29 cellular contexts compared by ENCODE assay signal in the genomic region with DNA sequence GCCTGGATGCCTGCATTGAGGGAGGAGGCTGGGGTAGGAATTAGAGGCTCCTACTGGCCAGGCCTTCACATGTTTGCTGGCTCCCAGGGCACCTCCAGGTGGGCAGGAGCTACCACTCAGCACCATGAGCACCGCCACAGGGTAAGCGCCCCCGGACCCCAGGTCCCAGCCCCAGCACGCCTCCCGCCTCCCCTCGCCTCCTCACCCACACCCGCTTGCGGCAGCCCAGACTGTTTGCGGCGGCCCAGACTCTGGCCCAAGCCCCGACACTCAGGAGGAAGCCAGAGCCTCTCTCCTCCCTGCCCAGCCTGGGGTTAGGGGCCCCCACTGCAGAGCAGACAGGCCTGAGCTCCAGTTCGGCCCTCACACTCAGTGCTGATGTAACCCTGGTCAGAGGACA. TPM values are rescaled to one million over a fixed set of nuclear protein-coding genes. Genes with fewer than 3 reads are reported as not detected.
DNase-seq lines count a peak whose midpoint lies in the region; FAIRE-seq and TF ChIP-seq lines count a peak whose summit lies in the region.
"Had no signal": no experiment of that assay in that cellular context is flagged by ENCODE, and none has a peak within 500 bp of the region (broad histone marks: within the 10 kb centered on the region; RNA-seq: fewer than 3 reads in every experiment).

No MANE protein-coding gene starts in this region.

- no peak overlapping the region for H2AFZ ChIP-seq in keratinocyte (ENCODE audit: control insufficient read depth, low read length)

- H3K36me3 ChIP-seq in H7 (replicated peaks; ENCODE audit: control insufficient read depth, insufficient read depth, low read length), result no peaks in the 10 kb centered on the region
- peaks cover 0 to 3% of the 10 kb centered on the region in 2 experiments for H3K36me3 ChIP-seq in keratinocyte (ENCODE audit: control insufficient read depth in 2 of 2, extremely low read depth in 1 of 2, insufficient read depth in 2 of 2, low read length in 2 of 2)
- H3K36me3 ChIP-seq: BLaER1 treated with 17β-estradiol and CSF1 and Interleukin-3, amounts not matched to agents 10 nM and 100 nM; lower lobe of right lung; right atrium auricular region; SJCRH30; upper lobe of right lung had no signal

- POLR2A ChIA-PET in MCF 10A (lab: Yijun Ruan, JAX), result interaction anchor here (0.7 to 2.5 kb wide), 3 partner anchors 14 to 40 kb away, joined by 3 to 11 read pairs (median 6); partner anchors contain the start of gene RDH13

- peaks cover 23% of the 10 kb centered on the region for H3K4me1 ChIP-seq in keratinocyte (ENCODE audit: control insufficient read depth, extremely low read depth, insufficient read depth, low read length)

- H3K9me1 ChIP-seq in keratinocyte (ENCODE audit: control insufficient read depth, extremely low read depth, insufficient read depth, low read length), result no peaks in the 10 kb centered on the region

- peak overlapping the region; percentile 51 for H3K4me2 ChIP-seq in keratinocyte (ENCODE audit: control insufficient read depth, extremely low read depth, insufficient read depth, low read depth, low read length)

- peaks cover 5% of the 10 kb centered on the region for H3K9me3 Mint-ChIP-seq in MCF 10A (ENCODE audit: unreplicated experiment)
- peaks cover 5% of the 10 kb centered on the region for H3K9me3 Mint-ChIP-seq in activated naive CD4-positive, alpha-beta T cell treated with anti-CD3 and anti-CD28 coated beads, Interleukin-2, amount 10 ng/mL, durations not matched to agents 7 days and 5 days
- H3K9me3 Mint-ChIP-seq: activated naive CD4-positive, alpha-beta T cell treated with anti-CD3 and anti-CD28 coated beads, Interleukin-2, amount 50 U/mL, for 24 hours had no signal

- H3K27me3 Mint-ChIP-seq in MCF 10A (ENCODE audit: insufficient read depth, unreplicated experiment), result no peaks in the 10 kb centered on the region
- peaks cover 79% of the 10 kb centered on the region for H3K27me3 Mint-ChIP-seq in activated naive CD4-positive, alpha-beta T cell treated with anti-CD3 and anti-CD28 coated beads, Interleukin-2, amount 10 ng/mL, durations not matched to agents 7 days and 5 days

- H3K4me3 ChIP-seq in H7 (ENCODE audit: insufficient read depth, low read depth, low read length), result no peak overlapping the region
- peak overlapping the region in 2 of 3 experiments; percentile 49 to 57 for H3K4me3 ChIP-seq in keratinocyte (ENCODE audit: control insufficient read depth in 2 of 3, extremely low read depth in 1 of 3, insufficient read depth in 2 of 3, low read depth in 1 of 3, low read length in 3 of 3)
- peak overlapping the region in 4 of 7 experiments; percentile 1 to 22 (median 6) for H3K4me3 ChIP-seq in skin epidermis
- H3K4me3 ChIP-seq: BLaER1 treated with 17β-estradiol and CSF1 and Interleukin-3, amounts not matched to agents 10 nM and 100 nM; lower lobe of right lung; right atrium auricular region; SJCRH30; upper lobe of right lung had no signal

- H3K9me3 ChIP-seq in keratinocyte (ENCODE audit: control insufficient read depth, low read depth, low read length), result no peaks in the 10 kb centered on the region
- H3K9me3 ChIP-seq: lower lobe of right lung, SJCRH30, upper lobe of right lung had no signal

- peak overlapping the region; percentile 23 for H3K4me3 Mint-ChIP-seq in MCF 10A (ENCODE audit: unreplicated experiment)
- H3K4me3 Mint-ChIP-seq in activated naive CD4-positive, alpha-beta T cell treated with anti-CD3 and anti-CD28 coated beads, Interleukin-2, amount 10 ng/mL, durations not matched to agents 7 days and 5 days, result no peak overlapping the region
- H3K4me3 Mint-ChIP-seq: activated CD8-positive, alpha-beta memory T cell treated with anti-CD3 and anti-CD28 coated beads, Interleukin-2, amount 10 ng/mL, durations not matched to agents 7 days and 5 days; activated naive CD4-positive, alpha-beta T cell treated with anti-CD3 and anti-CD28 coated beads, Interleukin-2, amount 50 U/mL, for 24 hours; central memory CD8-positive, alpha-beta T cell; stimulated activated naive CD8-positive, alpha-beta T cell treated with anti-CD3 and anti-CD28 coated beads, Interleukin-15, amount 100 ng/mL, for 72 hours; T-cell had no signal

- CTCF ChIA-PET in MCF 10A (lab: Yijun Ruan, JAX), result interaction anchor here (4.5 kb wide), 1 partner anchor 12 kb away, joined by 29 read pairs; no protein-coding TSS in a partner anchor
- CTCF ChIA-PET in activated naive CD4-positive, alpha-beta T cell treated with anti-CD3 and anti-CD28 coated beads, Interleukin-2, amount 10 ng/mL, durations not matched to agents 7 days and 5 days (lab: Charles Lee), result no interaction called here

- H3K27me3 ChIP-seq in H7 (ENCODE audit: control insufficient read depth, insufficient read depth, low read length) (peaks cover 34% of the 10 kb centered on the region), keratinocyte (ENCODE audit: control insufficient read depth, extremely low read depth, insufficient read depth, low read length) (no peaks in the 10 kb centered on the region)
- H3K27me3 ChIP-seq: foreskin keratinocyte, SJCRH30 had no signal

- no peaks in the 10 kb centered on the region for H3K79me2 ChIP-seq in keratinocyte (ENCODE audit: control insufficient read depth, insufficient read depth, low read length)

- intact Hi-C loops in MCF 10A (cut with micrococcal nuclease), result no loop called here

- peak overlapping the region; percentile 39 for H3K27ac Mint-ChIP-seq in MCF 10A (ENCODE audit: low read depth, unreplicated experiment)
- no peak overlapping the region for H3K27ac Mint-ChIP-seq in activated naive CD4-positive, alpha-beta T cell treated with anti-CD3 and anti-CD28 coated beads, Interleukin-2, amount 10 ng/mL, durations not matched to agents 7 days and 5 days
- H3K27ac Mint-ChIP-seq: activated CD8-positive, alpha-beta memory T cell treated with anti-CD3 and anti-CD28 coated beads, Interleukin-2, amount 10 ng/mL, durations not matched to agents 7 days and 5 days; activated naive CD4-positive, alpha-beta T cell treated with anti-CD3 and anti-CD28 coated beads, Interleukin-2, amount 50 U/mL, for 24 hours; stimulated activated naive CD8-positive, alpha-beta T cell treated with anti-CD3 and anti-CD28 coated beads, Interleukin-15, amount 100 ng/mL, for 72 hours; T-cell had no signal

- peak overlapping the region; percentile 41 for H3K9ac ChIP-seq in keratinocyte (ENCODE audit: control insufficient read depth, extremely low read depth, insufficient read depth, low read length)

- H4K20me1 ChIP-seq in keratinocyte (ENCODE audit: control insufficient read depth, extremely low read depth, insufficient read depth, low read length), result no peaks in the 10 kb centered on the region
- H4K20me1 ChIP-seq: BLaER1 treated with 17β-estradiol and CSF1 and Interleukin-3, amounts not matched to agents 10 nM and 100 nM had no signal

- no TSS peak for BruUV-seq in MCF 10A (replicated peaks; lab: Mats Ljungman, UMichigan)

- H3K4me1 Mint-ChIP-seq in MCF 10A (ENCODE audit: insufficient read depth, unreplicated experiment), result peaks cover 29% of the 10 kb centered on the region
- H3K4me1 Mint-ChIP-seq in activated naive CD4-positive, alpha-beta T cell treated with anti-CD3 and anti-CD28 coated beads, Interleukin-2, amount 10 ng/mL, durations not matched to agents 7 days and 5 days, result peaks cover 21% of the 10 kb centered on the region

- H3K27ac ChIP-seq in keratinocyte (ENCODE audit: control insufficient read depth, insufficient read depth, low read length) (no peak overlapping the region), skin epidermis (peak overlapping the region in 9 of 21 experiments; percentile 16 to 68 (median 36))
- H3K27ac ChIP-seq: foreskin keratinocyte, right atrium auricular region, SJCRH30 had no signal

- DNase-seq in H7, result peak; percentile 53
- no peak for DNase-seq in MCF 10A (ENCODE audit: unreplicated experiment)
- no peak for DNase-seq in keratinocyte (ENCODE audit: low read depth, low spot score)
- DNase-seq in NCI-H2227 (lab: John Stamatoyannopoulos, UW; ENCODE audit: unreplicated experiment), result no peak
- DNase-seq in SIG-M5 treated with dmso at 0.1 percent for 504 hours (lab: John Stamatoyannopoulos, UW; ENCODE audit: unreplicated experiment), result no peak
- no peak for DNase-seq in activated naive CD4-positive, alpha-beta T cell treated with anti-CD3 and anti-CD28 coated beads, Interleukin-2, amount 10 ng/mL, durations not matched to agents 7 days and 5 days
- DNase-seq in NOMO-1 treated with dmso at 0.1 percent for 144 hours (lab: John Stamatoyannopoulos, UW; ENCODE audit: unreplicated experiment), result no peak
- DNase-seq: activated CD4-positive, alpha-beta T cell treated with anti-CD3 and anti-CD28 coated beads for 48 hours; activated CD8-positive, alpha-beta memory T cell treated with anti-CD3 and anti-CD28 coated beads, Interleukin-2, amount 10 ng/mL, durations not matched to agents 7 days and 5 days; anterior cingulate cortex; hippocampal formation; NCI-H1048; NCI-H1930; NCI-H226; NCI-H82; SJCRH30; stimulated activated CD4-positive, alpha-beta T cell treated with anti-CD3 and anti-CD28 coated beads, Interleukin-12 subunit alpha, Interleukin-12 subunit beta, amount 100 ng/mL, for 4 hours; stimulated activated naive CD8-positive, alpha-beta T cell treated with anti-CD3 and anti-CD28 coated beads, Interleukin-15, amount 100 ng/mL, for 72 hours; T-cell had no signal

- no peak for TF ChIP-seq CTCF in MCF 10A (IDR thresholded peaks at IDR 0.05; ENCODE audit: unreplicated experiment)
- TF ChIP-seq CTCF in keratinocyte (optimal IDR thresholded peaks at IDR 0.05 in 1 of 3, IDR thresholded peaks at IDR 0.05 in 1 of 3, conservative IDR thresholded peaks at IDR 0.05 in 1 of 3; ENCODE audit: extremely low read depth in 1 of 3, insufficient read depth in 2 of 3, low read length in 3 of 3), result no peak

- no peak for FAIRE-seq in keratinocyte (lab: Jason Lieb, UNC)

- H3K36me3 Mint-ChIP-seq in MCF 10A (ENCODE audit: insufficient read depth, unreplicated experiment), result no peaks in the 10 kb centered on the region
- peaks cover 9% of the 10 kb centered on the region for H3K36me3 Mint-ChIP-seq in activated naive CD4-positive, alpha-beta T cell treated with anti-CD3 and anti-CD28 coated beads, Interleukin-2, amount 10 ng/mL, durations not matched to agents 7 days and 5 days
- H3K36me3 Mint-ChIP-seq: activated CD8-positive, alpha-beta memory T cell treated with anti-CD3 and anti-CD28 coated beads, Interleukin-2, amount 10 ng/mL, durations not matched to agents 7 days and 5 days; T-cell had no signal

- dilution Hi-C loops in keratinocyte (cut with MboI; ENCODE audit: extremely low pct_ligation_motif_present, low sequenced_read_pairs), result no loop called here

RNA-seq across cellular contexts. Expression of gene EPS8L1, which starts 0.7 kb away (rescaled TPM):
- total RNA-seq in H7 (2014; rRNA removed; shearing (Covaris generic)), result 20.0 and 22.9 TPM in 2 replicates
- total RNA-seq in MCF 10A (2022), result 9.9 and 17.9 TPM in 2 replicates
- polyA plus RNA-seq in keratinocyte, result 20.1 to 37.3 TPM (median 26.0 TPM) in 3 replicates
- polyA plus RNA-seq in keratinocyte (2011; ENCODE audit: low read depth), result 273 TPM
- 16.9 and 29.1 TPM in 2 replicates for polyA plus RNA-seq in keratinocyte (2011; cell fraction: cytosol; rRNA removed)
- 128 and 147 TPM in 2 replicates for polyA plus RNA-seq in keratinocyte (2011; cell fraction: nucleus; rRNA removed)
- 33.8 and 363 TPM in 2 replicates for polyA plus RNA-seq in keratinocyte (2012; ENCODE audit: low replicate concordance)
- polyA minus RNA-seq in keratinocyte, result 23.5 to 49.5 TPM (median 38.9 TPM) in 3 replicates
- 27.6 TPM for polyA minus RNA-seq in keratinocyte (2011; cell fraction: cytosol; rRNA and poly(A)+ RNA removed)
- 25.4 and 32.1 TPM in 2 replicates for polyA minus RNA-seq in keratinocyte (2011; cell fraction: nucleus; rRNA and poly(A)+ RNA removed)

RNA-seq across cellular contexts. Expression of gene RDH13, which starts 13.4 kb away (rescaled TPM):
- 21.2 and 24.4 TPM in 2 replicates for total RNA-seq in H7 (2014; rRNA removed; shearing (Covaris generic))
- 20.2 and 25.8 TPM in 2 replicates for total RNA-seq in MCF 10A (2022)
- polyA plus RNA-seq in keratinocyte, result 10.6 to 16.3 TPM (median 11.9 TPM) in 3 replicates
- 24.6 TPM for polyA plus RNA-seq in keratinocyte (2011; ENCODE audit: low read depth)
- 9.4 and 10.7 TPM in 2 replicates for polyA plus RNA-seq in keratinocyte (2011; cell fraction: cytosol; rRNA removed)
- polyA plus RNA-seq in keratinocyte (2011; cell fraction: nucleus; rRNA removed), result 28.4 and 30.3 TPM in 2 replicates
- polyA plus RNA-seq in keratinocyte (2012; ENCODE audit: low replicate concordance), result 10.6 and 59.3 TPM in 2 replicates
- polyA minus RNA-seq in keratinocyte, result 13.5 to 28.4 TPM (median 17.9 TPM) in 3 replicates
- polyA minus RNA-seq in keratinocyte (2011; cell fraction: cytosol; rRNA and poly(A)+ RNA removed), result 12.1 TPM
- 20.5 and 21.5 TPM in 2 replicates for polyA minus RNA-seq in keratinocyte (2011; cell fraction: nucleus; rRNA and poly(A)+ RNA removed)

RNA-seq across cellular contexts. Expression of gene GP6, which starts 38.3 kb away (rescaled TPM):
- not detected in 2 replicates for total RNA-seq in H7 (2014; rRNA removed; shearing (Covaris generic))
- 0.27 TPM in 1 of 2 replicates, not detected in the other for total RNA-seq in MCF 10A (2022)
- 0.04 to 0.09 TPM in 2 of 3 replicates, not detected in the other for polyA plus RNA-seq in keratinocyte
- not detected for polyA plus RNA-seq in keratinocyte (2011; ENCODE audit: low read depth)
- polyA plus RNA-seq in keratinocyte (2011; cell fraction: cytosol; rRNA removed), result 0.04 and 0.06 TPM in 2 replicates
- 0.25 and 0.31 TPM in 2 replicates for polyA plus RNA-seq in keratinocyte (2011; cell fraction: nucleus; rRNA removed)
- 0.66 TPM in 1 of 2 replicates, not detected in the other for polyA plus RNA-seq in keratinocyte (2012; ENCODE audit: low replicate concordance)
- polyA minus RNA-seq in keratinocyte, result 0.13 to 0.20 TPM in 2 of 3 replicates, not detected in the other
- polyA minus RNA-seq in keratinocyte (2011; cell fraction: cytosol; rRNA and poly(A)+ RNA removed), result not detected
- 0.78 TPM in 1 of 2 replicates, not detected in the other for polyA minus RNA-seq in keratinocyte (2011; cell fraction: nucleus; rRNA and poly(A)+ RNA removed)
- total RNA-seq: dermis microvascular lymphatic vessel endothelial cell, G401 had no signal

RNA-seq across cellular contexts. Expression of gene PPP1R12C, which starts 41.1 kb away (rescaled TPM):
- total RNA-seq in H7 (2014; rRNA removed; shearing (Covaris generic)), result 57.5 and 66.4 TPM in 2 replicates
- 76.4 and 88.6 TPM in 2 replicates for total RNA-seq in MCF 10A (2022)
- 22.9 to 41.2 TPM (median 24.7 TPM) in 3 replicates for polyA plus RNA-seq in keratinocyte
- polyA plus RNA-seq in keratinocyte (2011; ENCODE audit: low read depth), result 15.7 TPM
- 7.6 and 16.9 TPM in 2 replicates for polyA plus RNA-seq in keratinocyte (2011; cell fraction: cytosol; rRNA removed)
- polyA plus RNA-seq in keratinocyte (2011; cell fraction: nucleus; rRNA removed), result 83.9 and 118 TPM in 2 replicates
- 26.9 and 37.2 TPM in 2 replicates for polyA plus RNA-seq in keratinocyte (2012; ENCODE audit: low replicate concordance)
- polyA minus RNA-seq in keratinocyte, result 11.8 to 24.6 TPM (median 18.4 TPM) in 3 replicates
- polyA minus RNA-seq in keratinocyte (2011; cell fraction: cytosol; rRNA and poly(A)+ RNA removed), result 23.6 TPM
- polyA minus RNA-seq in keratinocyte (2011; cell fraction: nucleus; rRNA and poly(A)+ RNA removed), result 25.2 and 35.6 TPM in 2 replicates
